In the genomic region with DNA sequence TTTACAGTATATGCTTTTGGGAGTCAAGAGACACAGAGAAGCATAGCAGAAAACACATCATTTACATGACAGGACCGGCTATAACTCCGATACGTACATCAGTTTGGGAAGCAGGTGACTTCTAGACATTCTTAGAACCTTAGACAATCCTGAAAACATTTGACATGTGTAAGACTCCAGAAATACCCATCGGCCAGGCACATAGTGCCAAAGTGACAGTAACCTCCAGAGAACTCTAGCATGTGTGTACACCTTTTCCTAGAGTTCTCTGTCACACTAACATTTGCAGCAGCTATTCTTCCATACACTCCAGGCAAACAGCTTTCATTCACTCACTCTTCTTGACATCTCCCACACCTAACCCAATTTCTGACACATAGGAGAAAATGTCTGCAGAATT, we compare ENCODE assay signal across 22 cellular contexts. TPM values are rescaled to one million over a fixed set of nuclear protein-coding genes. Genes with fewer than 3 reads are reported as not detected.
DNase-seq lines count a peak whose midpoint lies in the region; ATAC-seq and TF ChIP-seq lines count a peak whose summit lies in the region.
"Had no signal": no experiment of that assay in that cellular context is flagged by ENCODE, and none has a peak within 500 bp of the region (broad histone marks: within the 10 kb centered on the region; RNA-seq: fewer than 3 reads in every experiment).

No MANE protein-coding gene starts in this region.

- no peak overlapping the region for H3K4me2 ChIP-seq in trophoblast cell (ENCODE audit: low read length)
- H3K4me2 ChIP-seq: A549; BLaER1 treated with 17β-estradiol and CSF1 and Interleukin-3, amounts not matched to agents 10 nM and 100 nM had no signal

- no peak overlapping the region for H2BK120ac ChIP-seq in trophoblast cell (ENCODE audit: insufficient read depth, low read length, poor library complexity)

- no peaks in the 10 kb centered on the region for H3K9me3 ChIP-seq in CD4-positive, alpha-beta T cell (ENCODE audit: control insufficient read depth, low read length)
- no peaks in the 10 kb centered on the region for H3K9me3 ChIP-seq in HUES48 (ENCODE audit: control insufficient read depth, insufficient read depth, low read length)
- H3K9me3 ChIP-seq in psoas muscle, result no peaks in the 10 kb centered on the region
- no peaks in the 10 kb centered on the region for H3K9me3 ChIP-seq in trophoblast cell (ENCODE audit: insufficient read depth, low read depth, low read length)
- H3K9me3 ChIP-seq: A549; BE2C; BLaER1 treated with 17β-estradiol and CSF1 and Interleukin-3, amounts not matched to agents 10 nM and 100 nM had no signal

- no peak overlapping the region for H3K4ac ChIP-seq in trophoblast cell (ENCODE audit: low read depth, low read length)

- no peak overlapping the region for H2BK5ac ChIP-seq in trophoblast cell (ENCODE audit: low read depth, low read length, poor library complexity)

- H4K91ac ChIP-seq in trophoblast cell (ENCODE audit: low read depth, low read length), result no peak overlapping the region

- ATAC-seq in CD4-positive, alpha-beta T cell (ENCODE audit: poor library complexity), result no peak
- ATAC-seq in left lobe of liver, result no peak
- peak; percentile 35 to 64 (median 51) for ATAC-seq in psoas muscle
- ATAC-seq in HG03045 (IDR thresholded peaks at IDR 0.05; ENCODE audit: unreplicated experiment), result no peak
- ATAC-seq: A549 had no signal

- peak overlapping the region; percentile 44 for H3K4me3 Mint-ChIP-seq in CD4-positive, alpha-beta T cell
- H3K4me3 Mint-ChIP-seq: CD14-positive monocyte had no signal

- H3K27me3 ChIP-seq in CD4-positive, alpha-beta T cell (ENCODE audit: control insufficient read depth, insufficient read depth, low read length), result no peaks in the 10 kb centered on the region
- H3K27me3 ChIP-seq in HUES48 (ENCODE audit: control insufficient read depth, insufficient read depth, low read length) (no peaks in the 10 kb centered on the region), psoas muscle (ENCODE audit: insufficient read depth in 3 of 3, low read length in 2 of 3) (no peaks in the 10 kb centered on the region), trophoblast cell (ENCODE audit: insufficient read depth, low read length) (no peaks in the 10 kb centered on the region)
- H3K27me3 ChIP-seq: BE2C; BLaER1 treated with 17β-estradiol and CSF1 and Interleukin-3, amounts not matched to agents 10 nM and 100 nM had no signal

- no peak overlapping the region for H3K9ac ChIP-seq in HUES48 (ENCODE audit: low read depth, low read length)
- no peak overlapping the region for H3K9ac ChIP-seq in trophoblast cell (ENCODE audit: low read length)
- H3K9ac ChIP-seq: BLaER1 treated with 17β-estradiol and CSF1 and Interleukin-3, amounts not matched to agents 10 nM and 100 nM; GM23248 had no signal

- WGBS in psoas muscle, 3 donors, result 16 to 44% (median 40%) methylated on average over 4 of the region's 4 CpGs
- no CpG with 5 or more reads among the region's 4 CpGs for WGBS in trophoblast cell (ENCODE audit: extremely low coverage, insufficient coverage, insufficient read length)

- no peak overlapping the region for H4K12ac ChIP-seq in trophoblast cell (ENCODE audit: low read depth, low read length)

- no peak overlapping the region for H3K27ac Mint-ChIP-seq in CD4-positive, alpha-beta T cell
- H3K27ac Mint-ChIP-seq: CD14-positive monocyte; CD4-positive, alpha-beta memory T cell had no signal

- no peak overlapping the region for H2BK12ac ChIP-seq in trophoblast cell (ENCODE audit: low read length)

- H3K79me2 ChIP-seq in trophoblast cell (ENCODE audit: control insufficient read depth, insufficient read depth, low read length, poor library complexity), result peaks cover 13% of the 10 kb centered on the region

- no peaks in the 10 kb centered on the region for H3K27me3 Mint-ChIP-seq in CD4-positive, alpha-beta T cell
- H3K27me3 Mint-ChIP-seq: CD4-positive, alpha-beta memory T cell had no signal

- H3K36me3 ChIP-seq in HUES48 (ENCODE audit: control insufficient read depth, insufficient read depth, low read length), result no peaks in the 10 kb centered on the region
- no peaks in the 10 kb centered on the region for H3K36me3 ChIP-seq in psoas muscle (ENCODE audit: insufficient read depth in 1 of 2, low read depth in 1 of 2)
- H3K36me3 ChIP-seq in trophoblast cell (ENCODE audit: control insufficient read depth in 1 of 2, insufficient read depth in 2 of 2, low read length in 2 of 2), result no peaks in the 10 kb centered on the region
- H3K36me3 ChIP-seq: BE2C; BLaER1 treated with 17β-estradiol and CSF1 and Interleukin-3, amounts not matched to agents 10 nM and 100 nM had no signal

- H3K4me1 ChIP-seq in HUES48 (ENCODE audit: control insufficient read depth, insufficient read depth, low read length) (peaks cover 10% of the 10 kb centered on the region; the same call in 1 of the 2 replicates), psoas muscle (peaks cover 11% of the 10 kb centered on the region), trophoblast cell (ENCODE audit: control insufficient read depth in 1 of 2, insufficient read depth in 2 of 2, low read length in 2 of 2) (no peaks in the 10 kb centered on the region)
- H3K4me1 ChIP-seq: BE2C had no signal

- H3K18ac ChIP-seq in trophoblast cell (ENCODE audit: low read length), result no peak overlapping the region

- CTCF ChIA-PET in CD4-positive, alpha-beta T cell (lab: Charles Lee), result interaction anchor here (1.6 kb wide), 1 partner anchor 17 kb away, joined by 6 read pairs; no protein-coding TSS in a partner anchor

- TF ChIP-seq CTCF in CD4-positive, alpha-beta T cell (IDR thresholded peaks at IDR 0.05), result no peak
- TF ChIP-seq CTCF in psoas muscle (IDR thresholded peaks at IDR 0.05), result no peak

- H2AFZ ChIP-seq in trophoblast cell (ENCODE audit: insufficient read depth, low read length, poor library complexity), result no peak overlapping the region
- H2AFZ ChIP-seq: GM23248 had no signal

- peaks cover 9% of the 10 kb centered on the region for H3K79me1 ChIP-seq in trophoblast cell (ENCODE audit: low read length)

- H4K8ac ChIP-seq in trophoblast cell (ENCODE audit: low read depth, low read length), result no peak overlapping the region

- H3K27ac ChIP-seq in CD4-positive, alpha-beta T cell (ENCODE audit: low read depth, low read length), result no peak overlapping the region
- H3K27ac ChIP-seq in HUES48 (ENCODE audit: low read depth, low read length) (peak overlapping the region; percentile 51), psoas muscle (peak overlapping the region; percentile 55), trophoblast cell (ENCODE audit: low read depth, low read length) (no peak overlapping the region)
- H3K27ac ChIP-seq: A549; BLaER1 treated with 17β-estradiol and CSF1 and Interleukin-3, amounts not matched to agents 10 nM and 100 nM; GM23248 had no signal

- no peak for DNase-seq in CD4-positive, alpha-beta T cell
- peak; percentile 14 for DNase-seq in left lobe of liver (ENCODE audit: low spot score)
- DNase-seq in psoas muscle, result no peak
- DNase-seq in trophoblast cell, result no peak
- no peak for DNase-seq in inferior parietal cortex (ENCODE audit: extremely low spot score)
- DNase-seq: 8988T; ACHN; AML-193; BE2C; Calu3; CD4-positive, alpha-beta memory T cell; COR-L47; DMS53; DMS79 treated with DMSO at 0.1 percent for 48 hours; GM23248; H7; HCEC 1CT had no signal

- H2AK5ac ChIP-seq in trophoblast cell (ENCODE audit: low read length), result no peak overlapping the region

- H3K4me3 ChIP-seq in HUES48 (ENCODE audit: low read depth, low read length) (no peak overlapping the region), psoas muscle (no peak overlapping the region), trophoblast cell (ENCODE audit: low read depth, low read length) (no peak overlapping the region)
- H3K4me3 ChIP-seq: A549; BLaER1 treated with 17β-estradiol and CSF1 and Interleukin-3, amounts not matched to agents 10 nM and 100 nM; GM23248 had no signal

- H3K4me1 Mint-ChIP-seq in CD4-positive, alpha-beta T cell (ENCODE audit: low read depth), result peaks cover 17% of the 10 kb centered on the region

- H3K36me3 Mint-ChIP-seq in CD4-positive, alpha-beta T cell (ENCODE audit: low read depth), result peaks cover 15% of the 10 kb centered on the region
- H3K36me3 Mint-ChIP-seq: CD14-positive monocyte had no signal

- intact Hi-C loops in CD4-positive, alpha-beta T cell (cut with DNase I, micrococcal nuclease), result loop anchor here in 1 of 2 experiments (5.0 kb wide), 1 partner anchor 226 kb away; no protein-coding TSS in a partner anchor
- intact Hi-C loops in psoas muscle (cut with DNase I), result no loop called here

- POLR2A ChIA-PET in CD4-positive, alpha-beta T cell (lab: Charles Lee), result interaction anchor here (0.6 kb wide), 1 partner anchor 93 kb away, joined by 3 read pairs; a partner anchor contains a TSS

- no peaks in the 10 kb centered on the region for H3K9me3 Mint-ChIP-seq in CD4-positive, alpha-beta T cell
- H3K9me3 Mint-ChIP-seq: CD14-positive monocyte had no signal

- H3K14ac ChIP-seq in trophoblast cell (ENCODE audit: low read length), result no peak overlapping the region

- H3K23ac ChIP-seq in trophoblast cell (ENCODE audit: low read length), result no peak overlapping the region

RNA-seq across cellular contexts. Expression of a gene that starts 3.4 kb away (rescaled TPM):
- total RNA-seq in CD4-positive, alpha-beta T cell, result 10 to 100 TPM; 33.1 to 33.8 TPM
- total RNA-seq in left lobe of liver (20.9 TPM), psoas muscle (10 to 100 TPM; 42.5 to 49.8 (median 46.5) TPM)
- polyA plus RNA-seq in psoas muscle, result 10 to 100 TPM in 2 of 3 donors, 1 to 10 TPM in 1; 6.3 to 23.0 (median 11.2) TPM
- 24.7 and 29.0 TPM in 2 replicates for polyA plus RNA-seq in trophoblast cell (2013)

Comparison
In these comparisons a context has a peak if more than half of its experiments do, and no peak if none do; other contexts are left out.
1. ATAC-seq: peak in psoas muscle (4 of 4); none in CD4-positive, alpha-beta T cell (single experiment), left lobe of liver (single experiment) and HG03045 (single experiment).
2. H3K27ac ChIP-seq: peak in HUES48 (single experiment) and psoas muscle (single experiment); none in CD4-positive, alpha-beta T cell (single experiment) and trophoblast cell (single experiment).